20 cellular contexts compared by ENCODE assay signal in genomic region chr3:104397713-104398112, GRCh38.
"Had no signal": no experiment of that assay in that cellular context is flagged by ENCODE, and none has a peak within 500 bp of the region (broad histone marks: within the 10 kb centered on the region; RNA-seq: fewer than 3 reads in every experiment).

No MANE protein-coding gene starts in this region.

- H3K9me3 Mint-ChIP-seq: T-helper 2 cell treated with Interferon-gamma antibody and Interleukin-4, amounts not matched to agents 5 μg/mL and 100 μg/mL, for 36 hours had no signal

- H3K36me3 Mint-ChIP-seq: activated naive CD8-positive, alpha-beta T cell; stimulated activated naive B cell treated with anti-CD40 and anti-IgM and Interleukin-4, amounts not matched to agents 10 μg/mL and 1 μg/mL and 100 μg/mL, for 72 hours; T-cell had no signal

- H3K27me3 ChIP-seq: adrenal gland, esophagus squamous epithelium, sigmoid colon, testis, upper lobe of left lung had no signal

- H3K4me3 Mint-ChIP-seq: activated CD4-positive, alpha-beta T cell treated with anti-CD3 and anti-CD28 coated beads, Interleukin-2, amount 10 ng/mL, durations not matched to agents 7 days and 5 days; activated naive CD8-positive, alpha-beta T cell; activated T-cell treated with anti-CD3 and anti-CD28 coated beads, Interleukin-2, amount 50 U/mL, for 24 hours; activated T-helper 17 cell treated with anti-CD3 and anti-CD28 coated beads, Interleukin-2, amount 50 U/mL, for 72 hours; nephron progenitor cell; stimulated activated naive B cell treated with anti-CD40 and anti-IgM and Interleukin-4, amounts not matched to agents 10 μg/mL and 1 μg/mL and 100 μg/mL, for 72 hours; T-cell; T-helper 2 cell treated with Interferon-gamma antibody and Interleukin-4, amounts not matched to agents 5 μg/mL and 100 μg/mL, for 36 hours had no signal

- H3K4me1 Mint-ChIP-seq: activated CD4-positive, alpha-beta T cell treated with anti-CD3 and anti-CD28 coated beads, Interleukin-2, amount 10 ng/mL, durations not matched to agents 7 days and 5 days; activated T-helper 17 cell treated with anti-CD3 and anti-CD28 coated beads, Interleukin-2, amount 50 U/mL, for 72 hours; nephron progenitor cell; stimulated activated naive B cell treated with anti-CD40 and anti-IgM and Interleukin-4, amounts not matched to agents 10 μg/mL and 1 μg/mL and 100 μg/mL, for 72 hours; T-cell had no signal

- ATAC-seq: activated T-helper 17 cell treated with anti-CD3 and anti-CD28 coated beads, Interleukin-2, amount 50 U/mL, for 72 hours; left colon; stimulated activated naive B cell treated with anti-CD40 and anti-IgM and Interleukin-4, amounts not matched to agents 10 μg/mL and 1 μg/mL and 100 μg/mL, for 72 hours; T-cell had no signal

- H3K27me3 Mint-ChIP-seq: activated CD4-positive, alpha-beta T cell treated with anti-CD3 and anti-CD28 coated beads, Interleukin-2, amount 10 ng/mL, durations not matched to agents 7 days and 5 days; activated naive CD8-positive, alpha-beta T cell; activated T-cell treated with anti-CD3 and anti-CD28 coated beads, Interleukin-2, amount 50 U/mL, for 24 hours; activated T-helper 17 cell treated with anti-CD3 and anti-CD28 coated beads, Interleukin-2, amount 50 U/mL, for 72 hours; stimulated activated naive B cell treated with anti-CD40 and anti-IgM and Interleukin-4, amounts not matched to agents 10 μg/mL and 1 μg/mL and 100 μg/mL, for 72 hours; T-cell had no signal

- H3K27ac Mint-ChIP-seq: activated CD4-positive, alpha-beta T cell treated with anti-CD3 and anti-CD28 coated beads, Interleukin-2, amount 10 ng/mL, durations not matched to agents 7 days and 5 days; activated naive CD8-positive, alpha-beta T cell; activated T-cell treated with anti-CD3 and anti-CD28 coated beads, Interleukin-2, amount 50 U/mL, for 24 hours; activated T-helper 17 cell treated with anti-CD3 and anti-CD28 coated beads, Interleukin-2, amount 50 U/mL, for 72 hours; nephron progenitor cell; stimulated activated naive B cell treated with anti-CD40 and anti-IgM and Interleukin-4, amounts not matched to agents 10 μg/mL and 1 μg/mL and 100 μg/mL, for 72 hours; T-cell; T-helper 2 cell treated with Interferon-gamma antibody and Interleukin-4, amounts not matched to agents 5 μg/mL and 100 μg/mL, for 36 hours had no signal

- DNase-seq: activated CD4-positive, alpha-beta T cell treated with anti-CD3 and anti-CD28 coated beads, Interleukin-2, amount 10 ng/mL, durations not matched to agents 7 days and 5 days; activated CD4-positive, CD25-positive, alpha-beta regulatory T cell treated with anti-CD3 and anti-CD28 coated beads, Interleukin-2, amount 50 U/mL, for 72 hours; activated T-cell treated with anti-CD3 and anti-CD28 coated beads, Interleukin-2, amount 50 U/mL, for 24 hours; adrenal gland; esophagus squamous epithelium; left colon; mesenchymal stem cell; nephron progenitor cell; sigmoid colon; stimulated activated CD4-positive, alpha-beta T cell treated with anti-CD3 and anti-CD28 coated beads, Interleukin-2, amount 100 ng/mL, for 48 hours; stimulated activated CD8-positive, alpha-beta memory T cell treated with anti-CD3 and anti-CD28 coated beads, Interleukin-4, amount 100 ng/mL, for 48 hours; stimulated activated naive B cell treated with anti-CD40 and anti-IgM and Interleukin-4, amounts not matched to agents 10 μg/mL and 1 μg/mL and 100 μg/mL, for 72 hours; T-cell; testis; upper lobe of left lung; WERI-Rb-1 had no signal

- H3K4me1 ChIP-seq: adrenal gland, esophagus squamous epithelium, sigmoid colon, testis, upper lobe of left lung had no signal

- H3K36me3 ChIP-seq: adrenal gland, esophagus squamous epithelium, sigmoid colon, upper lobe of left lung, WERI-Rb-1 had no signal

- H3K4me3 ChIP-seq: adrenal gland, coronary artery, esophagus squamous epithelium, sigmoid colon, testis, upper lobe of left lung had no signal

- H3K27ac ChIP-seq: adrenal gland, esophagus squamous epithelium, sigmoid colon, testis, upper lobe of left lung, WERI-Rb-1 had no signal

- H3K9me3 ChIP-seq: adrenal gland, sigmoid colon, testis had no signal
